ENCODE assay signal across 11 cellular contexts in genomic region chr16:84274515-84274914, GRCh38. TPM values are rescaled to one million over a fixed set of nuclear protein-coding genes. Genes with fewer than 3 reads are reported as not detected.
"Had no signal": no experiment of that assay in that cellular context is flagged by ENCODE, and none has a peak within 500 bp of the region (broad histone marks: within the 10 kb centered on the region; RNA-seq: fewer than 3 reads in every experiment).

No MANE protein-coding gene starts in this region.

- H3K9ac ChIP-seq: GM23248 had no signal

- H3K9me3 Mint-ChIP-seq: GM23338, H9, HFFc6 had no signal

- H3K27ac Mint-ChIP-seq: GM23338, H9, HFFc6 had no signal

- H3K4me3 Mint-ChIP-seq: GM23338, H9, HFFc6 had no signal

- ATAC-seq: GM23338, HCT116 had no signal

- DNase-seq: GM23248, GOT3, H7, H9, HCEC 1CT, HFFc6 had no signal

- H3K4me2 ChIP-seq: GM23338 had no signal

- H2AFZ ChIP-seq: GM23248, GM23338 had no signal

- H3K27ac ChIP-seq: GM23248 had no signal

- H3K4me3 ChIP-seq: GM23248, GM23338 had no signal

- FAIRE-seq: H1, H54 had no signal

RNA-seq across cellular contexts. Expression of gene WFDC1, which starts 20.2 kb away (rescaled TPM):
- total RNA-seq: H4 had no signal

RNA-seq across cellular contexts. Expression of gene KCNG4, which starts 34.7 kb away (rescaled TPM):
- total RNA-seq: GM23248, H1, H4, H7, H9, HFFc6 had no signal
- polyA plus RNA-seq: GM23248, GM23338, H1 had no signal
